ENCODE assay signal across 1 cellular context in the genomic region with DNA sequence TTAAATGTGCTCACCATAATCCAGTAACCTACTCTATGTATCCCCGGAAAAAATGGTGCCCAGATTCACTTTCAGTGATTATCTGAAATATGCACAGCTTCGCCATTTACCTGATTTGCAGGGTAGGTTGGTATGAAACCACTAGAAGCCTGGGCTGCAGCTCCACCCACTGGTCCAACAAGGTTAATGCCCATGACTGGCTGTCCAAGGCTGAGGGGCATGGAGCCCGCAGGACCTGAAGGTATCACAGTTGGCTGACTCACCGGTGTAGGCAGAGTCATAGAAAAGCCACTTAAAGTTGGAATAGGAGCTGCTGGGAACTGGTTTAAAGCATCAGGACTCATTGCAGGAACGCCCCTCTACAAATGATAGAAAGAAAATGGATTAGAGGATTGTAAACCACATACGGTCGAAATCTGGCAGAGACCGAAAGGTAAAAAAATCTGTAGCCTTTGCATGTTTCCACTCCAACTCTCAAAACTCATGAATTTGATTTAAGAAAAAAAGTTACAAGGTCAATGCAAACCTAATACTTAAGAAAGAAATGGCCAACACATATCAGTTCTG.
TF ChIP-seq lines count a peak whose summit lies in the region.

No MANE protein-coding gene starts in this region.

TF ChIP-seq in HepG2, 621 proteins besides CTCF, POLR2A, EP300 and RAD21 (continued from another document):
- TF ChIP-seq, protein P1, sequence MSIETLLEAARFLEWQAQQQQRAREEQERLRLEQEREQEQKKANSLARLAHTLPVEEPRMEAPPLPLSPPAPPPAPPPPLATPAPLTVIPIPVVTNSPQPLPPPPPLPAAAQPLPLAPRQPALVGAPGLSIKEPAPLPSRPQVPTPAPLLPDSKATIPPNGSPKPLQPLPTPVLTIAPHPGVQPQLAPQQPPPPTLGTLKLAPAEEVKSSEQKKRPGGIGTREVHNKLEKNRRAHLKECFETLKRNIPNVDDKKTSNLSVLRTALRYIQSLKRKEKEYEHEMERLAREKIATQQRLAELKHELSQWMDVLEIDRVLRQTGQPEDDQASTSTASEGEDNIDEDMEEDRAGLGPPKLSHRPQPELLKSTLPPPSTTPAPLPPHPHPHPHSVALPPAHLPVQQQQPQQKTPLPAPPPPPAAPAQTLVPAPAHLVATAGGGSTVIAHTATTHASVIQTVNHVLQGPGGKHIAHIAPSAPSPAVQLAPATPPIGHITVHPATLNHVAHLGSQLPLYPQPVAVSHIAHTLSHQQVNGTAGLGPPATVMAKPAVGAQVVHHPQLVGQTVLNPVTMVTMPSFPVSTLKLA (IDR thresholded peaks at IDR 0.05), result no peak
- TF ChIP-seq FOXJ3 (CRISPR knock-in tag; IDR thresholded peaks at IDR 0.05; ENCODE audit: borderline replicate concordance) (no peak), MZF1 (CRISPR knock-in tag; IDR thresholded peaks at IDR 0.05; ENCODE audit: borderline replicate concordance) (no peak)
- TF ChIP-seq, protein P2, sequence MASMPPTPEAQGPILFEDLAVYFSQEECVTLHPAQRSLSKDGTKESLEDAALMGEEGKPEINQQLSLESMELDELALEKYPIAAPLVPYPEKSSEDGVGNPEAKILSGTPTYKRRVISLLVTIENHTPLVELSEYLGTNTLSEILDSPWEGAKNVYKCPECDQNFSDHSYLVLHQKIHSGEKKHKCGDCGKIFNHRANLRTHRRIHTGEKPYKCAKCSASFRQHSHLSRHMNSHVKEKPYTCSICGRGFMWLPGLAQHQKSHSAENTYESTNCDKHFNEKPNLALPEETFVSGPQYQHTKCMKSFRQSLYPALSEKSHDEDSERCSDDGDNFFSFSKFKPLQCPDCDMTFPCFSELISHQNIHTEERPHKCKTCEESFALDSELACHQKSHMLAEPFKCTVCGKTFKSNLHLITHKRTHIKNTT (CRISPR knock-in tag; IDR thresholded peaks at IDR 0.05), result no peak
